1 cellular context compared by ENCODE assay signal in genomic region chr1:38788937-38789336, GRCh38.
TF ChIP-seq lines count a peak whose summit lies in the region.

No MANE protein-coding gene starts in this region.

TF ChIP-seq in HEK293, 187 proteins besides CTCF, POLR2A, EP300 and RAD21 (continued from another document):
- TF ChIP-seq PRDM10 (tag by site-specific recombination; IDR thresholded peaks at IDR 0.05), result 0 out of 2 replicates have a peak, but pooled peaks have one; percentile 11
- peak; percentile 56; the same call in 1 of the 2 replicates for TF ChIP-seq KLF9 (tag by site-specific recombination; IDR thresholded peaks at IDR 0.05; ENCODE audit: low read depth)
- peak; percentile 35; the same call in 1 of the 2 replicates for TF ChIP-seq ZXDB (tag by site-specific recombination; IDR thresholded peaks at IDR 0.05)
- no peak for TF ChIP-seq ZNF311 (tag by site-specific recombination; IDR thresholded peaks at IDR 0.05; ENCODE audit: borderline replicate concordance)
